Comparison of ENCODE assay signal across 8 cellular contexts in genomic region chr10:70348228-70348850, GRCh38. TPM values are rescaled to one million over a fixed set of nuclear protein-coding genes. Genes with fewer than 3 reads are reported as not detected.
DNase-seq lines count a peak whose midpoint lies in the region; ATAC-seq, FAIRE-seq and TF ChIP-seq lines count a peak whose summit lies in the region.

No MANE protein-coding gene starts in this region.

- no peak for FAIRE-seq in frontal cortex (lab: Jason Lieb, UNC)

- no peak overlapping the region for H3K14ac ChIP-seq in H9 (ENCODE audit: insufficient read depth, low read length)

- TF ChIP-seq CTCF in H9 (conservative IDR thresholded peaks at IDR 0.05) (peak; percentile 78), fibroblast of lung (conservative IDR thresholded peaks at IDR 0.05 in 1 of 2, IDR thresholded peaks at IDR 0.05 in 1 of 2; ENCODE audit: low read depth in 1 of 2, low read length in 2 of 2) (peak; percentile 51 to 71), progenitor cell of endocrine pancreas (IDR thresholded peaks at IDR 0.05; ENCODE audit: unreplicated experiment) (peak; percentile 52)

- no peak overlapping the region for H3K23ac ChIP-seq in H9 (ENCODE audit: insufficient read length, low read depth, low read length)

- no CpG with 5 or more reads among the region's 6 CpGs for WGBS in H9 (ENCODE audit: extremely low coverage, insufficient read length, low lambda C conversion rate)

- H2BK12ac ChIP-seq in H9 (ENCODE audit: insufficient read length, low read depth, low read length) = no peak overlapping the region

- H3K79me2 ChIP-seq in H9 (ENCODE audit: insufficient read depth, low read length) = no peaks in the 10 kb centered on the region
- H3K79me2 ChIP-seq in fibroblast of lung (ENCODE audit: control insufficient read depth, insufficient read depth, low read length) = no peaks in the 10 kb centered on the region

- H3K4me3 ChIP-seq in fibroblast of lung (replicated peaks in 1 of 4; ENCODE audit: control extremely low read depth in 1 of 4, insufficient read depth in 1 of 4, low read depth in 3 of 4, low read length in 4 of 4) = no peak overlapping the region

- H4K91ac ChIP-seq in H9 (ENCODE audit: insufficient read length, low read depth, low read length) = no peak overlapping the region

- no peak overlapping the region for H2BK20ac ChIP-seq in H9 (ENCODE audit: low read depth, low read length, poor library complexity, severe bottlenecking)

- H3K27ac ChIP-seq in H9 (ENCODE audit: insufficient read length, low read depth, low read length) (no peak overlapping the region), fibroblast of lung (ENCODE audit: insufficient read depth, low read length) (no peak overlapping the region)

- H3T11ph ChIP-seq in H9 (ENCODE audit: low read length) = no peak overlapping the region

- no peak overlapping the region for H2BK120ac ChIP-seq in H9 (ENCODE audit: low read depth, low read length, poor library complexity, severe bottlenecking)

- no peak overlapping the region for H4K8ac ChIP-seq in H9 (replicated peaks; ENCODE audit: insufficient read length, low read depth, low read length)

- H3K4me2 ChIP-seq in H9 (ENCODE audit: insufficient read depth, insufficient read length, low read length) (no peak overlapping the region), fibroblast of lung (ENCODE audit: extremely low read depth, insufficient read depth, low read length) (no peak overlapping the region)

- H4K5ac ChIP-seq in H9 (ENCODE audit: insufficient read length, low read depth, low read length) = no peak overlapping the region

- H3K4ac ChIP-seq in H9 (ENCODE audit: low read depth, low read length) = no peak overlapping the region

- no peak overlapping the region for H2BK15ac ChIP-seq in H9 (ENCODE audit: low read depth, low read length)

- ATAC-seq in HG03571 (IDR thresholded peaks at IDR 0.05; ENCODE audit: unreplicated experiment) = no peak

- no peaks in the 10 kb centered on the region for H3K36me3 ChIP-seq in fibroblast of lung (ENCODE audit: control insufficient read depth, insufficient read depth, low read length)

- H4K20me1 ChIP-seq in H9 (ENCODE audit: control insufficient read depth, insufficient read depth, insufficient read length) = no peaks in the 10 kb centered on the region
- H4K20me1 ChIP-seq in fibroblast of lung (ENCODE audit: control insufficient read depth, extremely low read depth, insufficient read depth, low read length) = no peaks in the 10 kb centered on the region

- peak; percentile 17 for DNase-seq in COLO668 (lab: John Stamatoyannopoulos, UW; ENCODE audit: unreplicated experiment)
- peak; percentile 47 for DNase-seq in H9
- DNase-seq in SK-N-DZ (ENCODE audit: low spot score) = peak; percentile 19
- peak in 1 of 2 donors; percentile 49 for DNase-seq in fibroblast of lung (ENCODE audit: low read depth in 2 of 2)
- no peak for DNase-seq in progenitor cell of endocrine pancreas (ENCODE audit: low spot score, unreplicated experiment)
- DNase-seq in frontal cortex (ENCODE audit: low spot score in 2 of 2) = no peak
- no peak for DNase-seq in DMS79 treated with DMSO at 0.1 percent for 48 hours (lab: John Stamatoyannopoulos, UW)

- H3K36me3 Mint-ChIP-seq in H9 (ENCODE audit: insufficient read depth in 1 of 3, low read depth in 3 of 3) = peaks cover 0 to 3% (median 0%) of the 10 kb centered on the region in 3 experiments; a peak in 1 of 7 replicates
- no peaks in the 10 kb centered on the region for H3K36me3 Mint-ChIP-seq in progenitor cell of endocrine pancreas (ENCODE audit: insufficient read depth)

- H2AFZ ChIP-seq in H9 (ENCODE audit: low read length) (no peak overlapping the region), fibroblast of lung (ENCODE audit: low read length) (no peak overlapping the region)

- no peak overlapping the region for H3K18ac ChIP-seq in H9 (ENCODE audit: insufficient read length, low read depth, low read length)

- H3K4me3 Mint-ChIP-seq in H9 = no peak overlapping the region
- no peak overlapping the region for H3K4me3 Mint-ChIP-seq in progenitor cell of endocrine pancreas (ENCODE audit: low read depth)

- H3K9me3 ChIP-seq in H9 (ENCODE audit: control insufficient read depth, low read depth, low read length) = no peaks in the 10 kb centered on the region
- no peaks in the 10 kb centered on the region for H3K9me3 ChIP-seq in fibroblast of lung (ENCODE audit: control insufficient read depth, insufficient read depth, low read depth, low read length)

- H3K27ac Mint-ChIP-seq in H9 (no peak overlapping the region), progenitor cell of endocrine pancreas (no peak overlapping the region)

- H3K9me3 Mint-ChIP-seq in H9 = no peaks in the 10 kb centered on the region
- no peaks in the 10 kb centered on the region for H3K9me3 Mint-ChIP-seq in progenitor cell of endocrine pancreas (ENCODE audit: low read depth)

- no peak overlapping the region for H2AK5ac ChIP-seq in H9 (ENCODE audit: insufficient read length, low read length)

- H3K4me1 ChIP-seq in H9 (ENCODE audit: insufficient read depth, low read length) (no peaks in the 10 kb centered on the region), fibroblast of lung (ENCODE audit: control insufficient read depth, extremely low read depth, insufficient read depth, low read length) (peaks cover 2% of the 10 kb centered on the region)

- H3K56ac ChIP-seq in H9 (ENCODE audit: insufficient read length, low read depth, low read length) = no peak overlapping the region

- H3K9ac ChIP-seq in H9 (ENCODE audit: extremely low read depth, insufficient read length, low read length) = no peak overlapping the region
- no peak overlapping the region for H3K9ac ChIP-seq in fibroblast of lung (ENCODE audit: insufficient read depth, low read length)

- H3K27me3 ChIP-seq in H9 (ENCODE audit: insufficient read depth, low read length) = no peaks in the 10 kb centered on the region
- peaks cover under 1% of the 10 kb centered on the region for H3K27me3 ChIP-seq in fibroblast of lung (ENCODE audit: control insufficient read depth, insufficient read depth, low read length)

- no peak overlapping the region for H2BK5ac ChIP-seq in H9 (ENCODE audit: insufficient read length, low read length)

- H3K23me2 ChIP-seq in H9 (ENCODE audit: insufficient read length, low read depth, low read length, poor library complexity, severe bottlenecking) = no peaks in the 10 kb centered on the region

- no peaks in the 10 kb centered on the region for H3K79me1 ChIP-seq in H9 (ENCODE audit: insufficient read depth, low read depth, low read length, poor library complexity, severe bottlenecking)

- H3K27me3 Mint-ChIP-seq in H9 (ENCODE audit: low read depth) (no peaks in the 10 kb centered on the region), progenitor cell of endocrine pancreas (no peaks in the 10 kb centered on the region)

- no peaks in the 10 kb centered on the region for H3K4me1 Mint-ChIP-seq in H9
- no peaks in the 10 kb centered on the region for H3K4me1 Mint-ChIP-seq in progenitor cell of endocrine pancreas (ENCODE audit: low read depth)

RNA-seq across cellular contexts. Expression of gene LRRC20, which starts 34.1 kb away (rescaled TPM):
- total RNA-seq in H9 (2021) (4.8 and 6.0 TPM in 2 replicates), fibroblast of lung (6.4 and 8.8 TPM in 2 replicates), progenitor cell of endocrine pancreas (16.7 and 19.6 TPM in 2 replicates), frontal cortex (11.0 TPM)
- 43.3 and 65.3 TPM in 2 replicates for polyA plus RNA-seq in SK-N-DZ (2014; cell fraction: cytosol; rRNA removed)
- 31.6 and 38.2 TPM in 2 replicates for polyA plus RNA-seq in SK-N-DZ (2014; cell fraction: nucleus; rRNA removed)
- 8.4 and 13.2 TPM in 2 replicates for polyA plus RNA-seq in fibroblast of lung
- 7.5 and 12.4 TPM in 2 replicates for polyA plus RNA-seq in fibroblast of lung (2012)
- 18.1 and 18.6 TPM in 2 replicates for polyA minus RNA-seq in fibroblast of lung (ENCODE audit: low replicate concordance)

RNA-seq across cellular contexts. Expression of gene EIF4EBP2, which starts 55.6 kb away (rescaled TPM):
- total RNA-seq in H9 (2021) (91.1 and 93.2 TPM in 2 replicates), fibroblast of lung (18.0 and 21.8 TPM in 2 replicates), progenitor cell of endocrine pancreas (99.6 and 101 TPM in 2 replicates), frontal cortex (47.3 TPM)
- 47.0 and 52.0 TPM in 2 replicates for polyA plus RNA-seq in SK-N-DZ (2014; cell fraction: cytosol; rRNA removed)
- polyA plus RNA-seq in SK-N-DZ (2014; cell fraction: nucleus; rRNA removed) = 16.3 and 24.3 TPM in 2 replicates
- polyA plus RNA-seq in fibroblast of lung = 41.5 and 44.9 TPM in 2 replicates
- 25.9 and 30.3 TPM in 2 replicates for polyA plus RNA-seq in fibroblast of lung (2012)
- polyA minus RNA-seq in fibroblast of lung (ENCODE audit: low replicate concordance) = 25.6 and 26.2 TPM in 2 replicates

Comparison
In these comparisons a context has a peak if more than half of its experiments do, and no peak if none do; other contexts are left out.
1. DNase-seq: peak in COLO668 (single experiment), H9 (single experiment) and SK-N-DZ (single experiment); none in progenitor cell of endocrine pancreas (single experiment), frontal cortex (0 of 2) and DMS79 treated with DMSO at 0.1 percent for 48 hours (single experiment).
2. Peak in every context shown above with its lines, with median percentiles within 50 percentile points of each other: CTCF ChIP-seq.